In the genomic region with DNA sequence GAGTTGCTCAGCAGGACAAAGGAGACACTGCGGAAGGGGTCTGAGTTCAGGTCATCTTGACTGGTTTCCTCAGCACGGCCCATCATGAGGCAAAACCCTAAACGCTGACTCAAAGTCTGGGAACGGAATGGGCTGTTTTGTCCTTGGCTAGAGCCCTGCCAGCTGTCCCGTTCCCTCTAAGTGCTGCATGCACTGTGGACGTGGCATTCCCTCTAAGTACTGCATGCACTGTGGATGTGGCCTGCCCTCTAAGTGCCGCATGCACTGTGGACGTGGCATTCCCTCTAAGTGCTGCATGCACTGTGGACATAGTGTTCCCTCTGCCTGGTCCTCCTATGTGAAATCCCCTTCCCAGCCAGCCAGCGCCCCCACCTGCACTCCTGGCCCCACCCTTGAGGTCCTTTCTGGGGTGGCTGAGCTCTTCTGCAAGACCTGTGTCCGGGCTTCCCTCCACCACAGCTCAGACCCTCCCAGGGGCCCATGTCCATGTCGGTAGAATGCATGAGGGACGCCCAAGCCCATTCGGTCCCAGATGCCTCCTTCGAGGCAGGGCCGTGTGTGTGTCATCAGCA, we compare ENCODE assay signal across 1 cellular context.
TF ChIP-seq lines count a peak whose summit lies in the region.

No MANE protein-coding gene starts in this region.

TF ChIP-seq in K562, 482 proteins besides CTCF, POLR2A, EP300 and RAD21:
- TF ChIP-seq, protein P1, sequence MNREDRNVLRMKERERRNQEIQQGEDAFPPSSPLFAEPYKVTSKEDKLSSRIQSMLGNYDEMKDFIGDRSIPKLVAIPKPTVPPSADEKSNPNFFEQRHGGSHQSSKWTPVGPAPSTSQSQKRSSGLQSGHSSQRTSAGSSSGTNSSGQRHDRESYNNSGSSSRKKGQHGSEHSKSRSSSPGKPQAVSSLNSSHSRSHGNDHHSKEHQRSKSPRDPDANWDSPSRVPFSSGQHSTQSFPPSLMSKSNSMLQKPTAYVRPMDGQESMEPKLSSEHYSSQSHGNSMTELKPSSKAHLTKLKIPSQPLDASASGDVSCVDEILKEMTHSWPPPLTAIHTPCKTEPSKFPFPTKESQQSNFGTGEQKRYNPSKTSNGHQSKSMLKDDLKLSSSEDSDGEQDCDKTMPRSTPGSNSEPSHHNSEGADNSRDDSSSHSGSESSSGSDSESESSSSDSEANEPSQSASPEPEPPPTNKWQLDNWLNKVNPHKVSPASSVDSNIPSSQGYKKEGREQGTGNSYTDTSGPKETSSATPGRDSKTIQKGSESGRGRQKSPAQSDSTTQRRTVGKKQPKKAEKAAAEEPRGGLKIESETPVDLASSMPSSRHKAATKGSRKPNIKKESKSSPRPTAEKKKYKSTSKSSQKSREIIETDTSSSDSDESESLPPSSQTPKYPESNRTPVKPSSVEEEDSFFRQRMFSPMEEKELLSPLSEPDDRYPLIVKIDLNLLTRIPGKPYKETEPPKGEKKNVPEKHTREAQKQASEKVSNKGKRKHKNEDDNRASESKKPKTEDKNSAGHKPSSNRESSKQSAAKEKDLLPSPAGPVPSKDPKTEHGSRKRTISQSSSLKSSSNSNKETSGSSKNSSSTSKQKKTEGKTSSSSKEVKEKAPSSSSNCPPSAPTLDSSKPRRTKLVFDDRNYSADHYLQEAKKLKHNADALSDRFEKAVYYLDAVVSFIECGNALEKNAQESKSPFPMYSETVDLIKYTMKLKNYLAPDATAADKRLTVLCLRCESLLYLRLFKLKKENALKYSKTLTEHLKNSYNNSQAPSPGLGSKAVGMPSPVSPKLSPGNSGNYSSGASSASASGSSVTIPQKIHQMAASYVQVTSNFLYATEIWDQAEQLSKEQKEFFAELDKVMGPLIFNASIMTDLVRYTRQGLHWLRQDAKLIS (CRISPR knock-in tag; IDR thresholded peaks at IDR 0.05): no peak
- TF ChIP-seq FOSL1 (tag; conservative IDR thresholded peaks at IDR 0.05) (0 out of 2 replicates have a peak, but pooled peaks have one; percentile 24), RCOR1 (IDR thresholded peaks at IDR 0.05; ENCODE audit: borderline replicate concordance in 1 of 2, low read depth in 2 of 2, low read length in 2 of 2) (peak in 1 of 2 experiments; percentile 18; a peak in 1 of 4 replicates)
